In the genomic region with DNA sequence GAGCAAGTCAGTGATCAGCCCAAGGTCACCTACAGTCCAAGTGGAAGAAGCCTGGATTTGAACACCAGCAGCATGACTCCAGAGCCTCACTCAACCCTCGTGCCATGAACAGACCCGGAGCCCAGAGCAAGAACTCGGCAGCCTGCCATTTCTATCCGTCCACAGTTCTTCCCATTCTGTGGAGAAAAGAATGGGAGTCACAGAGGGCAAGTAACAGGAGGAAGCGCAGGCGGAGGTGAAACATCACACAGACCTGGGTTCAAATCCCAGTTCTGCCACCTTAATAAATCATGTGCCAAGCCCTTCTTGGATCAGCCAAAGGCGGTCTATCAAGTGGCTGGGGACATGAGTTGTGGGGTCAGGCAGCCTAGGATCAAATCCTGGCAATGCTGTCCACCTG, we compare ENCODE assay signal across 9 cellular contexts. TPM values are rescaled to one million over a fixed set of nuclear protein-coding genes. Genes with fewer than 3 reads are reported as not detected.
A peak's percentile ranks its signal among the peaks of the same experiment; 100 is the strongest.
DNase-seq lines count a peak whose midpoint lies in the region; ATAC-seq and TF ChIP-seq lines count a peak whose summit lies in the region.
"Had no signal": no experiment of that assay in that cellular context is flagged by ENCODE, and none has a peak within 500 bp of the region (broad histone marks: within the 10 kb centered on the region; RNA-seq: fewer than 3 reads in every experiment).

No MANE protein-coding gene starts in this region.

- H3K27ac ChIP-seq in CD4-positive, CD25-positive, alpha-beta regulatory T cell (ENCODE audit: insufficient read depth, low read length, poor library complexity, severe bottlenecking): peak overlapping the region; percentile 82
- H3K27ac ChIP-seq in KOPT-K1 (ENCODE audit: low read depth, low read length, poor library complexity, severe bottlenecking) (peak overlapping the region; percentile 43), coronary artery (peak overlapping the region; percentile 21 to 87), neutrophil (peak overlapping the region; percentile 99), SJCRH30 (no peak overlapping the region)

- H3K4me3 Mint-ChIP-seq in CD4-positive, CD25-positive, alpha-beta regulatory T cell: peak overlapping the region in 2 of 4 donors; percentile 97 to 99

- H3K4me3 ChIP-seq in CD4-positive, CD25-positive, alpha-beta regulatory T cell (ENCODE audit: low read depth, low read length): peak overlapping the region; percentile 90
- H3K4me3 ChIP-seq in coronary artery (peak overlapping the region; percentile 84), neutrophil (ENCODE audit: low read depth in 1 of 2, low read length in 1 of 2) (peak overlapping the region; percentile 94 to 99), SJCRH30 (no peak overlapping the region)
- H3K4me3 ChIP-seq: MG63 had no signal

- ATAC-seq in CD4-positive, CD25-positive, alpha-beta regulatory T cell (ENCODE audit: low read depth in 2 of 2): no peak

- TF ChIP-seq CTCF in coronary artery (IDR thresholded peaks at IDR 0.05): no peak
- no peak for TF ChIP-seq CTCF in neutrophil (IDR thresholded peaks at IDR 0.05)

- no peaks in the 10 kb centered on the region for H3K27me3 Mint-ChIP-seq in CD4-positive, CD25-positive, alpha-beta regulatory T cell

- no peaks in the 10 kb centered on the region for H3K27me3 ChIP-seq in CD4-positive, CD25-positive, alpha-beta regulatory T cell (ENCODE audit: control insufficient read depth, insufficient read depth, low read length)
- H3K27me3 ChIP-seq in neutrophil: no peaks in the 10 kb centered on the region
- no peaks in the 10 kb centered on the region for H3K27me3 ChIP-seq in SJCRH30
- H3K27me3 ChIP-seq: MG63 had no signal

- peaks cover 5 to 54% (median 36%) of the 10 kb centered on the region in 4 donors for H3K4me1 Mint-ChIP-seq in CD4-positive, CD25-positive, alpha-beta regulatory T cell

- peak overlapping the region in 2 of 3 donors; percentile 97 to 99 for H3K27ac Mint-ChIP-seq in CD4-positive, CD25-positive, alpha-beta regulatory T cell

- H3K9me3 Mint-ChIP-seq in CD4-positive, CD25-positive, alpha-beta regulatory T cell: no peaks in the 10 kb centered on the region

- DNase-seq in CD4-positive, CD25-positive, alpha-beta regulatory T cell: no peak
- DNase-seq in coronary artery (ENCODE audit: low spot score) (no peak), amniotic stem cell (lab: John Stamatoyannopoulos, UW) (no peak), cerebellum (ENCODE audit: low spot score) (no peak), NOMO-1 (lab: John Stamatoyannopoulos, UW; ENCODE audit: unreplicated experiment in 2 of 2) (no peak), SJCRH30 (no peak)

- peaks cover 22% of the 10 kb centered on the region for H3K36me3 Mint-ChIP-seq in CD4-positive, CD25-positive, alpha-beta regulatory T cell

- H3K4me1 ChIP-seq in CD4-positive, CD25-positive, alpha-beta regulatory T cell (ENCODE audit: control insufficient read depth, insufficient read depth, low read length, poor library complexity, severe bottlenecking): peaks cover 82% of the 10 kb centered on the region
- H3K4me1 ChIP-seq in neutrophil (ENCODE audit: control insufficient read depth in 1 of 2, insufficient read depth in 1 of 2, low read depth in 1 of 2, low read length in 1 of 2) (peaks cover 70 to 79% of the 10 kb centered on the region in 2 experiments), SJCRH30 (peaks cover 17% of the 10 kb centered on the region)

- peaks cover 2% of the 10 kb centered on the region for H3K36me3 ChIP-seq in CD4-positive, CD25-positive, alpha-beta regulatory T cell (ENCODE audit: control insufficient read depth, insufficient read depth, low read length)
- H3K36me3 ChIP-seq in KOPT-K1 (ENCODE audit: insufficient read depth, low read length): no peaks in the 10 kb centered on the region
- peaks cover 59% of the 10 kb centered on the region for H3K36me3 ChIP-seq in neutrophil
- H3K36me3 ChIP-seq in SJCRH30: no peaks in the 10 kb centered on the region; the same call in 1 of the 2 replicates
- H3K36me3 ChIP-seq: MG63 had no signal

- no peaks in the 10 kb centered on the region for H3K9me3 ChIP-seq in CD4-positive, CD25-positive, alpha-beta regulatory T cell (ENCODE audit: control insufficient read depth in 2 of 2, low read length in 2 of 2)
- no peaks in the 10 kb centered on the region for H3K9me3 ChIP-seq in KOPT-K1 (ENCODE audit: insufficient read depth, low read length, poor library complexity, severe bottlenecking)
- no peaks in the 10 kb centered on the region for H3K9me3 ChIP-seq in neutrophil
- no peaks in the 10 kb centered on the region for H3K9me3 ChIP-seq in SJCRH30 (replicated peaks)

RNA-seq across cellular contexts. Expression of a gene that starts 4.3 kb away (rescaled TPM):
- total RNA-seq in CD4-positive, CD25-positive, alpha-beta regulatory T cell: 264 TPM
- 10 to 100 TPM; 40.8 to 58.5 (median 50.1) TPM for polyA plus RNA-seq in CD4-positive, CD25-positive, alpha-beta regulatory T cell
- total RNA-seq in cerebellum: 55.3 TPM
- total RNA-seq in SJCRH30 (2014; rRNA removed; shearing (Covaris generic)): 88.9 and 92.8 TPM in 2 replicates
